In the genomic region with DNA sequence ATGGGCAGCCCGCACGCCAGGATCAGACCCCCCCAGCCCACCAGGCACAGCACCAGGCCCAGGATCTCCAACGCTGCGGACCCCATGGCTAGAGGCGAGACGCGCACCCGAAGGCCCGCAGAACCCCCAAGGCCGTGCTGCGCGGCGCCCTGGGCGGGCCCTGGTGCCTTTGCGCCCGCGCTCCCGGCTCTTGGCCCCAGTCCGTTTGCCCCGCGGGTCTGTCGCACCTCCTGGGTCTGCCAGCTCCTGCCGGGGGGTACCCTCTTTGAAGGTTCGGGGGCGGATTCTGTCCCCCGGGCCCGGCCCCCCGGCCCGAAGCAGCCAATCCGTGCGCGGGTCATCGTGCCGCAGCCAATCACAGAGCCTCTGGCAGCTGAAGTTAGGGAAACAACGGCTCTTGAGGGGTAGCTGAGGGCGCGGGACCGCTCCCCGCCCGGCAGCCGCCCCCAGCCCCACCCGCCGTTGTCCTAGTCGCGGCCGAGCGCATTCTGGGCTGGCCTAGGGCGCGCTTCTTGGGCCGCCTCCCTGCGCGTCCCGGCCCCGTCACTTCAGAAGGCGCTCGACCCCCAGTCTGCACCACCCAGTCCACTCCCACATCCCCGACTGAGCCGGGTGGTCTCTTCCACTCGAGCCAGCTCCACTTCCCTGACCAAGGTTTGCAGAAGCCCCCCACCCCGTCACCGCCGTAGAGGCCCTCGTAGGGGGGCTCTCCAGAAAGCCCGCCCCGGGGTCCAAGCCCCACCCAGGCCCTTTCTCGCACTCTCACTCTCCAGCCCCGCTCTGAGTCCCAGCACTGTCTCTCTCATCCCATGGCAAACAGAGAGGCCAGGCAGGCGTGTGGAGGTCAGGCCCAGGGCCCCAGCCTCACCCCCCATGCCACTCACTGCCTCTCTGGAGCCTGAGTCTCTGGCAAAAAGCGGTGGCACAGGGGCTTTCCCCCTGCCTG, we compare ENCODE assay signal across 1 cellular context.
TF ChIP-seq lines count a peak whose summit lies in the region.

Gene CLDN5 (minus strand): TSS at position 241 of the 946 bp plus-strand sequence. CDS start 155 bp downstream, at position 86.

TF ChIP-seq in WTC11, 78 proteins besides CTCF, POLR2A, EP300 and RAD21 (continued from another document):
- no peak for TF ChIP-seq ARID4B (CRISPR knock-in tag; IDR thresholded peaks at IDR 0.05; ENCODE audit: borderline replicate concordance)
- TF ChIP-seq CREB1 (CRISPR knock-in tag; IDR thresholded peaks at IDR 0.05): no peak
- TF ChIP-seq ATF6 (CRISPR knock-in tag; IDR thresholded peaks at IDR 0.05): no peak
- TF ChIP-seq, protein P1, sequence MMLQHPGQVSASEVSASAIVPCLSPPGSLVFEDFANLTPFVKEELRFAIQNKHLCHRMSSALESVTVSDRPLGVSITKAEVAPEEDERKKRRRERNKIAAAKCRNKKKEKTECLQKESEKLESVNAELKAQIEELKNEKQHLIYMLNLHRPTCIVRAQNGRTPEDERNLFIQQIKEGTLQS (CRISPR knock-in tag; conservative IDR thresholded peaks at IDR 0.05): no peak
- no peak for TF ChIP-seq PRRX2 (CRISPR knock-in tag; IDR thresholded peaks at IDR 0.05)
- no peak for TF ChIP-seq KAT7 (CRISPR knock-in tag; IDR thresholded peaks at IDR 0.05; ENCODE audit: borderline replicate concordance)
- TF ChIP-seq SOX15 (CRISPR knock-in tag; IDR thresholded peaks at IDR 0.05): no peak
- TF ChIP-seq, protein P2, sequence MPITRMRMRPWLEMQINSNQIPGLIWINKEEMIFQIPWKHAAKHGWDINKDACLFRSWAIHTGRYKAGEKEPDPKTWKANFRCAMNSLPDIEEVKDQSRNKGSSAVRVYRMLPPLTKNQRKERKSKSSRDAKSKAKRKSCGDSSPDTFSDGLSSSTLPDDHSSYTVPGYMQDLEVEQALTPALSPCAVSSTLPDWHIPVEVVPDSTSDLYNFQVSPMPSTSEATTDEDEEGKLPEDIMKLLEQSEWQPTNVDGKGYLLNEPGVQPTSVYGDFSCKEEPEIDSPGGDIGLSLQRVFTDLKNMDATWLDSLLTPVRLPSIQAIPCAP (CRISPR knock-in tag; IDR thresholded peaks at IDR 0.05): no peak
- TF ChIP-seq, protein P3, sequence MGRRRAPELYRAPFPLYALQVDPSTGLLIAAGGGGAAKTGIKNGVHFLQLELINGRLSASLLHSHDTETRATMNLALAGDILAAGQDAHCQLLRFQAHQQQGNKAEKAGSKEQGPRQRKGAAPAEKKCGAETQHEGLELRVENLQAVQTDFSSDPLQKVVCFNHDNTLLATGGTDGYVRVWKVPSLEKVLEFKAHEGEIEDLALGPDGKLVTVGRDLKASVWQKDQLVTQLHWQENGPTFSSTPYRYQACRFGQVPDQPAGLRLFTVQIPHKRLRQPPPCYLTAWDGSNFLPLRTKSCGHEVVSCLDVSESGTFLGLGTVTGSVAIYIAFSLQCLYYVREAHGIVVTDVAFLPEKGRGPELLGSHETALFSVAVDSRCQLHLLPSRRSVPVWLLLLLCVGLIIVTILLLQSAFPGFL (CRISPR knock-in tag; IDR thresholded peaks at IDR 0.05; ENCODE audit: borderline replicate concordance): no peak
- TF ChIP-seq NR2C2 (CRISPR knock-in tag; IDR thresholded peaks at IDR 0.05): no peak
- TF ChIP-seq ZNF423 (CRISPR knock-in tag; IDR thresholded peaks at IDR 0.05): peak; percentile 44
- TF ChIP-seq EMX1 (CRISPR knock-in tag; IDR thresholded peaks at IDR 0.05): no peak
- TF ChIP-seq NFATC4 (CRISPR knock-in tag; IDR thresholded peaks at IDR 0.05): no peak
- TF ChIP-seq ZNF232 (CRISPR knock-in tag; IDR thresholded peaks at IDR 0.05): no peak
- TF ChIP-seq SP1 (CRISPR knock-in tag; conservative IDR thresholded peaks at IDR 0.05): 0 out of 2 replicates have a peak, but pooled peaks have one; percentile 37
- TF ChIP-seq FOXK1 (CRISPR knock-in tag; IDR thresholded peaks at IDR 0.05): peak; percentile 53; the same call in 1 of the 2 replicates
- TF ChIP-seq, protein P4, sequence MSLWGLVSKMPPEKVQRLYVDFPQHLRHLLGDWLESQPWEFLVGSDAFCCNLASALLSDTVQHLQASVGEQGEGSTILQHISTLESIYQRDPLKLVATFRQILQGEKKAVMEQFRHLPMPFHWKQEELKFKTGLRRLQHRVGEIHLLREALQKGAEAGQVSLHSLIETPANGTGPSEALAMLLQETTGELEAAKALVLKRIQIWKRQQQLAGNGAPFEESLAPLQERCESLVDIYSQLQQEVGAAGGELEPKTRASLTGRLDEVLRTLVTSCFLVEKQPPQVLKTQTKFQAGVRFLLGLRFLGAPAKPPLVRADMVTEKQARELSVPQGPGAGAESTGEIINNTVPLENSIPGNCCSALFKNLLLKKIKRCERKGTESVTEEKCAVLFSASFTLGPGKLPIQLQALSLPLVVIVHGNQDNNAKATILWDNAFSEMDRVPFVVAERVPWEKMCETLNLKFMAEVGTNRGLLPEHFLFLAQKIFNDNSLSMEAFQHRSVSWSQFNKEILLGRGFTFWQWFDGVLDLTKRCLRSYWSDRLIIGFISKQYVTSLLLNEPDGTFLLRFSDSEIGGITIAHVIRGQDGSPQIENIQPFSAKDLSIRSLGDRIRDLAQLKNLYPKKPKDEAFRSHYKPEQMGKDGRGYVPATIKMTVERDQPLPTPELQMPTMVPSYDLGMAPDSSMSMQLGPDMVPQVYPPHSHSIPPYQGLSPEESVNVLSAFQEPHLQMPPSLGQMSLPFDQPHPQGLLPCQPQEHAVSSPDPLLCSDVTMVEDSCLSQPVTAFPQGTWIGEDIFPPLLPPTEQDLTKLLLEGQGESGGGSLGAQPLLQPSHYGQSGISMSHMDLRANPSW (CRISPR knock-in tag; conservative IDR thresholded peaks at IDR 0.05; ENCODE audit: low read depth): no peak
- no peak for TF ChIP-seq CBFB (CRISPR knock-in tag; IDR thresholded peaks at IDR 0.05; ENCODE audit: low read depth)
- TF ChIP-seq GABPB1 (CRISPR knock-in tag; IDR thresholded peaks at IDR 0.05): no peak
- TF ChIP-seq JUN (CRISPR knock-in tag; IDR thresholded peaks at IDR 0.05): no peak
- TF ChIP-seq ATF1 (CRISPR knock-in tag; IDR thresholded peaks at IDR 0.05): 0 out of 2 replicates have a peak, but pooled peaks have one; percentile 55
